Comparison of ENCODE assay signal across 13 cellular contexts in the genomic region with DNA sequence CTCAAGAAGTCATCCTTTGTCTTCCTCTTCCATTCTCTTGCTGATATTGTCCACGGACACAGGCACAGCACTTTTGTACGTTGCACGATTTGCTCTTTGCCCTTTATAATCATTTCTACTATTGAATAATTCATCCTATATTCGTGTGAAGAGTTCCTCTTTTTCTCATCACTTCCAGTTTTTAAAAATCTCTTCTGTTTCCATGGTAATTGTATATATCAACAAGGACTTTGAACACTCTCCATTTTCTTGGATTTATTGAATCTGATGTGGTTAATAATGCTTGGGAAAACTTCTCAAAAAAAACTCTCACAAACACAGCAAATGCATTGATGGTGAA. TPM values are rescaled to one million over a fixed set of nuclear protein-coding genes. Genes with fewer than 3 reads are reported as not detected.
DNase-seq lines count a peak whose midpoint lies in the region; ATAC-seq and TF ChIP-seq lines count a peak whose summit lies in the region.
"Had no signal": no experiment of that assay in that cellular context is flagged by ENCODE, and none has a peak within 500 bp of the region (broad histone marks: within the 10 kb centered on the region; RNA-seq: fewer than 3 reads in every experiment).

No MANE protein-coding gene starts in this region.

- H3K4me3 Mint-ChIP-seq in activated T-cell treated with anti-CD3 and anti-CD28 coated beads, Interleukin-2, amount 50 U/mL, for 72 hours: peak overlapping the region; percentile 57 to 87
- peak overlapping the region; percentile 61 for H3K4me3 Mint-ChIP-seq in stimulated activated memory B cell treated with anti-CD40 and anti-IgM and Interleukin-4, amounts not matched to agents 10 μg/mL and 1 μg/mL and 100 μg/mL, for 72 hours

- H3K4me1 Mint-ChIP-seq in activated T-cell treated with anti-CD3 and anti-CD28 coated beads, Interleukin-2, amount 50 U/mL, for 72 hours (ENCODE audit: low read depth): peaks cover 95% of the 10 kb centered on the region
- peaks cover 94% of the 10 kb centered on the region for H3K4me1 Mint-ChIP-seq in stimulated activated memory B cell treated with anti-CD40 and anti-IgM and Interleukin-4, amounts not matched to agents 10 μg/mL and 1 μg/mL and 100 μg/mL, for 72 hours

- ATAC-seq in activated T-cell treated with anti-CD3 and anti-CD28 coated beads, Interleukin-2, amount 50 U/mL, for 72 hours (replicated peaks in 1 of 2): no peak
- ATAC-seq in stimulated activated memory B cell treated with anti-CD40 and anti-IgM and Interleukin-4, amounts not matched to agents 10 μg/mL and 1 μg/mL and 100 μg/mL, for 72 hours: peak; percentile 47
- no peak for ATAC-seq in HG03097 (IDR thresholded peaks at IDR 0.05; ENCODE audit: low FRiP score, unreplicated experiment)
- ATAC-seq: sciatic nerve had no signal

- H3K27me3 ChIP-seq in breast epithelium: no peaks in the 10 kb centered on the region

- no peaks in the 10 kb centered on the region for H3K27me3 Mint-ChIP-seq in activated T-cell treated with anti-CD3 and anti-CD28 coated beads, Interleukin-2, amount 50 U/mL, for 72 hours (ENCODE audit: low read depth)
- H3K27me3 Mint-ChIP-seq in stimulated activated memory B cell treated with anti-CD40 and anti-IgM and Interleukin-4, amounts not matched to agents 10 μg/mL and 1 μg/mL and 100 μg/mL, for 72 hours: no peaks in the 10 kb centered on the region

- intact Hi-C loops in breast epithelium (cut with DNase I; ENCODE audit: low total_unique reads): no loop called here

- no peak for DNase-seq in activated T-cell treated with anti-CD3 and anti-CD28 coated beads, Interleukin-2, amount 50 U/mL, for 72 hours
- DNase-seq in activated T-cell treated with anti-CD3 and anti-CD28 coated beads, Interleukin-2, amount 50 U/mL, for 48 hours: no peak
- DNase-seq in OCI-M1 (lab: John Stamatoyannopoulos, UW): peak; percentile 44
- DNase-seq in breast epithelium (ENCODE audit: low spot score in 2 of 2): no peak
- no peak for DNase-seq in SKM-1 (lab: John Stamatoyannopoulos, UW; ENCODE audit: unreplicated experiment)
- no peak for DNase-seq in kidney glomerular epithelial cell (lab: John Stamatoyannopoulos, UW)
- DNase-seq: hippocampal formation, NCI-H526 treated with DMSO at 0.1 percent for 48 hours had no signal

- peak overlapping the region; percentile 16 to 65 for H3K27ac ChIP-seq in breast epithelium
- H3K27ac ChIP-seq: C4-2B, VCaP had no signal

- no peak for TF ChIP-seq POLR2A in breast epithelium (IDR thresholded peaks at IDR 0.05)

- H3K4me3 ChIP-seq in breast epithelium: no peak overlapping the region

- no peak for TF ChIP-seq CTCF in breast epithelium (IDR thresholded peaks at IDR 0.05)

- H3K9me3 Mint-ChIP-seq in activated T-cell treated with anti-CD3 and anti-CD28 coated beads, Interleukin-2, amount 50 U/mL, for 72 hours: peaks cover 3 to 4% of the 10 kb centered on the region in 2 donors
- peaks cover 9% of the 10 kb centered on the region for H3K9me3 Mint-ChIP-seq in stimulated activated memory B cell treated with anti-CD40 and anti-IgM and Interleukin-4, amounts not matched to agents 10 μg/mL and 1 μg/mL and 100 μg/mL, for 72 hours

- peaks cover 25 to 48% of the 10 kb centered on the region in 2 donors for H3K36me3 Mint-ChIP-seq in activated T-cell treated with anti-CD3 and anti-CD28 coated beads, Interleukin-2, amount 50 U/mL, for 72 hours (ENCODE audit: insufficient read depth in 2 of 2)
- H3K36me3 Mint-ChIP-seq in stimulated activated memory B cell treated with anti-CD40 and anti-IgM and Interleukin-4, amounts not matched to agents 10 μg/mL and 1 μg/mL and 100 μg/mL, for 72 hours: peaks cover 42% of the 10 kb centered on the region

- H3K36me3 ChIP-seq in breast epithelium: no peaks in the 10 kb centered on the region

- H3K27ac Mint-ChIP-seq in activated T-cell treated with anti-CD3 and anti-CD28 coated beads, Interleukin-2, amount 50 U/mL, for 72 hours: peak overlapping the region; percentile 98
- peak overlapping the region; percentile 91 for H3K27ac Mint-ChIP-seq in stimulated activated memory B cell treated with anti-CD40 and anti-IgM and Interleukin-4, amounts not matched to agents 10 μg/mL and 1 μg/mL and 100 μg/mL, for 72 hours

- no peaks in the 10 kb centered on the region for H3K4me1 ChIP-seq in breast epithelium

- H3K9me3 ChIP-seq in breast epithelium: no peaks in the 10 kb centered on the region

RNA-seq across cellular contexts. Expression of a gene that starts 40.9 kb away (rescaled TPM):
- total RNA-seq in activated T-cell treated with anti-CD3 and anti-CD28 coated beads, Interleukin-2, amount 50 U/mL, for 72 hours: 100 to 1,000 TPM; 139 to 153 TPM
- 100 to 1,000 TPM in 1 of 3 donors, 10 to 100 TPM in 2; 52.8 to 126 (median 85.5) TPM for total RNA-seq in breast epithelium
